In genomic region chr1:235105051-235106043, GRCh38 we compare ENCODE assay signal across 8 cellular contexts. TPM values are rescaled to one million over a fixed set of nuclear protein-coding genes. Genes with fewer than 3 reads are reported as not detected.
DNase-seq lines count a peak whose midpoint lies in the region; TF ChIP-seq lines count a peak whose summit lies in the region.

No MANE protein-coding gene starts in this region.

- H3F3A ChIP-seq in GM23248 (ENCODE audit: insufficient read depth): peaks cover 38% of the 10 kb centered on the region

- peaks cover 11% of the 10 kb centered on the region; the same call in 1 of the 2 replicates for H3K4me1 ChIP-seq in GM23248 (ENCODE audit: insufficient read depth)
- H3K4me1 ChIP-seq in mammary epithelial cell (ENCODE audit: insufficient read depth, low read length): peaks cover 17% of the 10 kb centered on the region

- dilution Hi-C loops in mammary epithelial cell (cut with HindIII; ENCODE audit: low sequenced_read_pairs): no loop called here

- BruUV-seq in mammary epithelial cell (replicated peaks; lab: Mats Ljungman, UMichigan): no TSS peak

- H3K4me2 ChIP-seq in GM23248 (ENCODE audit: unreplicated experiment): peak overlapping the region; percentile 85
- H3K4me2 ChIP-seq in mammary epithelial cell (ENCODE audit: insufficient read depth, low read depth, low read length): peak overlapping the region; percentile 77

- peaks cover 2% of the 10 kb centered on the region; the same call in 1 of the 2 replicates for H3K79me2 ChIP-seq in GM23248 (ENCODE audit: insufficient read depth)
- H3K79me2 ChIP-seq in mammary epithelial cell (ENCODE audit: insufficient read depth, low read length): peaks cover 13% of the 10 kb centered on the region

- TF ChIP-seq CTCF in mammary epithelial cell (conservative IDR thresholded peaks at IDR 0.05 in 1 of 2, IDR thresholded peaks at IDR 0.05 in 1 of 2; ENCODE audit: extremely low read depth in 1 of 2, insufficient read depth in 1 of 2, low read depth in 1 of 2, low read length in 2 of 2): no peak

- H3K27me3 ChIP-seq in GM23248 (replicated peaks; ENCODE audit: insufficient read depth) (no peaks in the 10 kb centered on the region), mammary epithelial cell (ENCODE audit: insufficient read depth, low read length) (no peaks in the 10 kb centered on the region), MG63 (no peaks in the 10 kb centered on the region)

- H3K4me3 ChIP-seq in GM23248 (peak overlapping the region; percentile 58), mammary epithelial cell (replicated peaks in 1 of 3; ENCODE audit: insufficient read depth in 1 of 3, low read depth in 2 of 3, low read length in 3 of 3) (peak overlapping the region in 1 of 3 experiments; percentile 25), MG63 (no peak overlapping the region)

- H3K9ac ChIP-seq in GM23248: 0 out of 2 replicates have a peak overlapping the region, but pooled peaks have one; percentile 14
- H3K9ac ChIP-seq in mammary epithelial cell (ENCODE audit: insufficient read depth, low read length): peak overlapping the region; percentile 32

- H3K27ac ChIP-seq in GM23248 (peak overlapping the region; percentile 9; the same call in 1 of the 2 replicates), mammary epithelial cell (ENCODE audit: insufficient read depth, low read depth, low read length) (no peak overlapping the region)

- in situ Hi-C loops in GM23248 (cut with MboI): loop anchor here (25.0 kb wide), 1 partner anchor 993 kb away; no protein-coding TSS in a partner anchor
- in situ Hi-C loops in mammary epithelial cell (cut with MboI; ENCODE audit: low sequenced_read_pairs in 2 of 2): loop anchor here in 1 of 2 donors (25.0 kb wide), 1 partner anchor 307 kb away; no protein-coding TSS in a partner anchor

- H3K9me3 ChIP-seq in GM23248 (ENCODE audit: low read depth) (no peaks in the 10 kb centered on the region), mammary epithelial cell (replicated peaks; ENCODE audit: insufficient read depth, low read length) (no peaks in the 10 kb centered on the region), MG63 (no peaks in the 10 kb centered on the region)

- H2AFZ ChIP-seq in GM23248: no peak overlapping the region
- H2AFZ ChIP-seq in mammary epithelial cell (ENCODE audit: low read depth, low read length): no peak overlapping the region

- CTCF ChIA-PET in mammary epithelial cell (lab: Charles Lee; ENCODE audit: low non-redundant PET): interaction anchor here (0.6 to 0.7 kb wide), 2 partner anchors 154 to 235 kb away, joined by 7 to 8 read pairs; no protein-coding TSS in a partner anchor

- H3K9me2 ChIP-seq in GM23248 (ENCODE audit: insufficient read depth): no peaks in the 10 kb centered on the region

- WGBS in GM23248 (ENCODE audit: low coverage in 1 of 2, low lambda C conversion rate in 2 of 2, missing lambda C conversion rate in 2 of 2), 2 experiments: 63 to 64% methylated on average over 12 of the region's 12 CpGs
- WGBS in mammary epithelial cell (ENCODE audit: low coverage, missing lambda C conversion rate): 45% methylated on average over 12 of the region's 12 CpGs

- DNase-seq in NCI-H2029 treated with DMSO at 0.1 percent for 48 hours (lab: John Stamatoyannopoulos, UW) (peak; percentile 46), NCI-H2029 (lab: John Stamatoyannopoulos, UW) (no peak), GM23248 (peak; percentile 32), NAMALWA (ENCODE audit: low spot score) (peak; percentile 29), mammary epithelial cell (no peak), MG63 (no peak), dermis blood vessel endothelial cell (no peak), COLO668 (lab: John Stamatoyannopoulos, UW; ENCODE audit: unreplicated experiment) (no peak)

- intact Hi-C loops in mammary epithelial cell (cut with micrococcal nuclease): loop anchor here (10.0 kb wide), 1 partner anchor 219 kb away; the partner anchor contains the start of genes ARID4B and GGPS1

- H3K36me3 ChIP-seq in GM23248 (ENCODE audit: low read depth) (peaks cover 9% of the 10 kb centered on the region), mammary epithelial cell (ENCODE audit: insufficient read depth, low read length) (peaks cover 15% of the 10 kb centered on the region), MG63 (peaks cover 31% of the 10 kb centered on the region)

- H4K20me1 ChIP-seq in GM23248 (ENCODE audit: insufficient read depth) (no peaks in the 10 kb centered on the region), mammary epithelial cell (ENCODE audit: insufficient read depth, low read length) (no peaks in the 10 kb centered on the region)

RNA-seq across cellular contexts. Expression of gene TOMM20, which starts 23.3 kb away (rescaled TPM):
- total RNA-seq in GM23248 (2014; rRNA removed; shearing (Covaris generic)): 85.0 and 103 TPM in 2 replicates
- polyA plus RNA-seq in GM23248 (2016; fragmentation: Nextera tagmentation; extraction: Ambion mirVana): 74.9 and 75.7 TPM in 2 replicates
- 100 to 1,000 TPM in 1 of 2 donors, 10 to 100 TPM in 1; 96.5 to 102 TPM for total RNA-seq in mammary epithelial cell
- polyA plus RNA-seq in mammary epithelial cell: 54.8 TPM
- 44.8 TPM for polyA minus RNA-seq in mammary epithelial cell
- total RNA-seq in MG63 (2014; rRNA removed; shearing (Covaris generic); ENCODE audit: low replicate concordance): 132 and 183 TPM in 2 replicates
- total RNA-seq in dermis blood vessel endothelial cell: 65.7 and 83.6 TPM in 2 replicates

RNA-seq across cellular contexts. Expression of gene RBM34, which starts 55.7 kb away (rescaled TPM):
- total RNA-seq in GM23248 (2014; rRNA removed; shearing (Covaris generic)): 38.7 and 53.6 TPM in 2 replicates
- 75.7 and 79.3 TPM in 2 replicates for polyA plus RNA-seq in GM23248 (2016; fragmentation: Nextera tagmentation; extraction: Ambion mirVana)
- 10 to 100 TPM; 44.8 to 96.2 TPM for total RNA-seq in mammary epithelial cell
- 28.4 TPM for polyA plus RNA-seq in mammary epithelial cell
- polyA minus RNA-seq in mammary epithelial cell: 32.6 TPM
- 57.5 and 72.0 TPM in 2 replicates for total RNA-seq in MG63 (2014; rRNA removed; shearing (Covaris generic); ENCODE audit: low replicate concordance)
- 37.1 and 55.8 TPM in 2 replicates for total RNA-seq in dermis blood vessel endothelial cell

Comparison
In these comparisons a context has a peak if more than half of its experiments do, and no peak if none do; other contexts are left out.
1. DNase-seq: peak in NCI-H2029 treated with DMSO at 0.1 percent for 48 hours (single experiment), GM23248 (single experiment) and NAMALWA (single experiment); none in NCI-H2029 (single experiment), mammary epithelial cell (single experiment), MG63 (single experiment), dermis blood vessel endothelial cell (single experiment) and COLO668 (single experiment).